ENCODE assay signal across 5 cellular contexts in the genomic region with DNA sequence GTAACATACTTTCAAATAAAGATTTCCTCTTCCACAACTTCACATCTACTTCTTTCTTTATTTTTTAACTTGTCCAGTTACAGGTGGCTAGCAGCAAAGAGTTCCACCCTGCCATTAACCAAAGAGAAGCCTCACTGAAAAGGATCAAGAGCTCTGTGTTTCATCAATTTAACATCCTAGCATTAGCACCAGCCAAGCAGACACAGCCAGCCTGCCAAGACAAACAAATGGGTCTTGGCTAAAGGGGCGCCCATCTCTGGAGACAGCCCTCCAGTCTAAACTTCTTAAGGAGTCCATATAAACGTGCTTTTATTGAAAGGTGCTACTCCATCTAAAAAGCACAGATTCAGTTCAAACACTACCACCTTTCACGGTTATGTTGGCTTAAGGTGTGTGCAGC.
"Had no signal": no experiment of that assay in that cellular context is flagged by ENCODE, and none has a peak within 500 bp of the region (broad histone marks: within the 10 kb centered on the region; RNA-seq: fewer than 3 reads in every experiment).

No MANE protein-coding gene starts in this region.

- H3K9me3 Mint-ChIP-seq: GM23338, H9 had no signal

- H3K4me3 ChIP-seq: GM23338, K562 had no signal

- DNase-seq: H9, HCEC 1CT, IMR-90 had no signal

- H3K4me1 Mint-ChIP-seq: GM23338, H9 had no signal

- H3K27ac Mint-ChIP-seq: GM23338, H9 had no signal

- ATAC-seq: GM23338, K562 had no signal

- H3K4me3 Mint-ChIP-seq: GM23338, H9 had no signal
